1 cellular context compared by ENCODE assay signal in genomic region chr22:28741758-28742561, GRCh38.
TF ChIP-seq lines count a peak whose summit lies in the region.

Gene CHEK2, minus strand, starts transcription at chr22:28741820. Its CDS starts 7,099 bp downstream, at chr22:28734721.
Gene HSCB, plus strand, starts transcription at chr22:28742039. Its CDS starts 57 bp downstream, at chr22:28742096.

TF ChIP-seq in K562, 482 proteins besides CTCF, POLR2A, EP300 and RAD21 (continued from another document and continues in another):
- no peak for TF ChIP-seq ZBTB5 (IDR thresholded peaks at IDR 0.05)
- no peak for TF ChIP-seq MEIS2 (IDR thresholded peaks at IDR 0.05; ENCODE audit: partially characterized antibody)
- TF ChIP-seq KDM4B (IDR thresholded peaks at IDR 0.05; ENCODE audit: borderline replicate concordance in 2 of 2, low read depth in 1 of 2), result no peak; a peak in 1 of 4 replicates
- peak; percentile 96; the same call in 1 of the 2 replicates for TF ChIP-seq PHF21A (IDR thresholded peaks at IDR 0.05; ENCODE audit: borderline replicate concordance, low read depth)
- TF ChIP-seq HNRNPH1 (optimal IDR thresholded peaks at IDR 0.05; ENCODE audit: low read depth, low read length), result no peak
- TF ChIP-seq HNRNPL (IDR thresholded peaks at IDR 0.05; ENCODE audit: low read depth, low read length), result no peak
- no peak for TF ChIP-seq SMAD2 (IDR thresholded peaks at IDR 0.05; ENCODE audit: low read depth, low read length)
- TF ChIP-seq NCOA1 (IDR thresholded peaks at IDR 0.05; ENCODE audit: low read depth), result no peak
- TF ChIP-seq PHF8 (IDR thresholded peaks at IDR 0.05; ENCODE audit: borderline replicate concordance, low read length), result peak; percentile 83; the same call in 1 of the 2 replicates
- no peak for TF ChIP-seq CEBPB (tag; IDR thresholded peaks at IDR 0.05)
- TF ChIP-seq ZNF347 (CRISPR knock-in tag; IDR thresholded peaks at IDR 0.05; ENCODE audit: low read depth), result no peak
- no peak for TF ChIP-seq BRF1 (IDR thresholded peaks at IDR 0.05; ENCODE audit: borderline replicate concordance, extremely low read depth, insufficient read length)
- no peak for TF ChIP-seq FOXA3 (CRISPR knock-in tag; conservative IDR thresholded peaks at IDR 0.05 in 1 of 2, IDR thresholded peaks at IDR 0.05 in 1 of 2)
- no peak for TF ChIP-seq PRDM10 (IDR thresholded peaks at IDR 0.05; ENCODE audit: partially characterized antibody)
- TF ChIP-seq NCOA4 (IDR thresholded peaks at IDR 0.05; ENCODE audit: partially characterized antibody), result no peak
- no peak for TF ChIP-seq MXI1 (IDR thresholded peaks at IDR 0.05; ENCODE audit: low read depth, low read length)
- peak; percentile 90 for TF ChIP-seq PKNOX1 (IDR thresholded peaks at IDR 0.05)
- no peak for TF ChIP-seq TEAD2 (tag; IDR thresholded peaks at IDR 0.05)
- TF ChIP-seq CCAR2 (IDR thresholded peaks at IDR 0.05; ENCODE audit: low read depth, low read length), result no peak
- TF ChIP-seq ZSCAN29 (IDR thresholded peaks at IDR 0.05), result no peak
- TF ChIP-seq ZNF57 (CRISPR knock-in tag; IDR thresholded peaks at IDR 0.05), result no peak
- peak; percentile 47 to 62 for TF ChIP-seq NRF1 (conservative IDR thresholded peaks at IDR 0.05 in 1 of 2, IDR thresholded peaks at IDR 0.05 in 1 of 2)
- no peak for TF ChIP-seq SMARCB1 (IDR thresholded peaks at IDR 0.05; ENCODE audit: insufficient read length, low read depth)
- TF ChIP-seq ZNF197 (CRISPR knock-in tag; IDR thresholded peaks at IDR 0.05; ENCODE audit: low read depth), result 0 out of 2 replicates have a peak, but pooled peaks have one; percentile 60
- no peak for TF ChIP-seq HDAC3 (IDR thresholded peaks at IDR 0.05; ENCODE audit: borderline replicate concordance, partially characterized antibody)
- TF ChIP-seq RFX5 (IDR thresholded peaks at IDR 0.05; ENCODE audit: low read depth, low read length), result no peak
- TF ChIP-seq CBX5 (IDR thresholded peaks at IDR 0.05; ENCODE audit: borderline replicate concordance, low read depth), result no peak
- TF ChIP-seq MYC (IDR thresholded peaks at IDR 0.05; ENCODE audit: low read depth, low read length), result peak; percentile 87
- no peak for TF ChIP-seq MYC (CRISPR knock-in tag; IDR thresholded peaks at IDR 0.05; ENCODE audit: borderline replicate concordance, low read depth)
- TF ChIP-seq YY1 (IDR thresholded peaks at IDR 0.05; ENCODE audit: borderline replicate concordance in 1 of 3, control insufficient read depth in 1 of 3, extremely low read depth in 1 of 3, insufficient read depth in 3 of 3, insufficient read length in 1 of 3, insufficient replicate concordance in 2 of 3, low read depth in 1 of 3, low read length in 2 of 3), result peak in 1 of 3 experiments; percentile 43
- no peak for TF ChIP-seq RBM15 (IDR thresholded peaks at IDR 0.05; ENCODE audit: insufficient read depth, low read length)
- peak; percentile 65; the same call in 1 of the 2 replicates for TF ChIP-seq SREBF1 (IDR thresholded peaks at IDR 0.05; ENCODE audit: borderline replicate concordance, low read depth, low read length)
- no peak for TF ChIP-seq ZNF224 (CRISPR knock-in tag; IDR thresholded peaks at IDR 0.05)
- TF ChIP-seq PCBP1 (IDR thresholded peaks at IDR 0.05; ENCODE audit: low read depth, low read length, poor library complexity, severe bottlenecking), result no peak
- no peak for TF ChIP-seq POLR3A (IDR thresholded peaks at IDR 0.05; ENCODE audit: borderline replicate concordance, extremely low read depth, insufficient read depth, insufficient read length)
- TF ChIP-seq DPF2 (IDR thresholded peaks at IDR 0.05), result 0 out of 2 replicates have a peak, but pooled peaks have one; percentile 31
- TF ChIP-seq ZBTB1 (CRISPR knock-in tag; IDR thresholded peaks at IDR 0.05; ENCODE audit: borderline replicate concordance, low read depth), result 0 out of 2 replicates have a peak, but pooled peaks have one; percentile 28
- TF ChIP-seq NR2F6 (CRISPR knock-in tag; IDR thresholded peaks at IDR 0.05), result no peak
- TF ChIP-seq POLR2AphosphoS5 (IDR thresholded peaks at IDR 0.05; ENCODE audit: control insufficient read depth, insufficient read depth, low read depth, low read length), result peak; percentile 40
- TF ChIP-seq ZNF444 (CRISPR knock-in tag; IDR thresholded peaks at IDR 0.05), result no peak
- TF ChIP-seq ARID4B (CRISPR knock-in tag; IDR thresholded peaks at IDR 0.05), result no peak
- 0 out of 2 replicates have a peak, but pooled peaks have one; percentile 41 for TF ChIP-seq E2F1 (CRISPR knock-in tag; IDR thresholded peaks at IDR 0.05)
- 0 out of 2 replicates have a peak, but pooled peaks have one; percentile 26 for TF ChIP-seq ZKSCAN1 (IDR thresholded peaks at IDR 0.05; ENCODE audit: low read depth, low read length)
- no peak for TF ChIP-seq NFATC3 (IDR thresholded peaks at IDR 0.05)
- TF ChIP-seq SRF (CRISPR knock-in tag; IDR thresholded peaks at IDR 0.05), result no peak; a peak in 1 of 4 replicates
- no peak for TF ChIP-seq ERF (CRISPR knock-in tag; IDR thresholded peaks at IDR 0.05)
- no peak for TF ChIP-seq ZBTB26 (CRISPR knock-in tag; IDR thresholded peaks at IDR 0.05)
- TF ChIP-seq ASH1L (IDR thresholded peaks at IDR 0.05; ENCODE audit: borderline replicate concordance, low read depth, partially characterized antibody), result peak; percentile 92
- TF ChIP-seq REST (CRISPR knock-in tag; IDR thresholded peaks at IDR 0.05; ENCODE audit: low read depth), result no peak
- TF ChIP-seq ZNF766 (CRISPR knock-in tag; conservative IDR thresholded peaks at IDR 0.05), result peak; percentile 35
- TF ChIP-seq NFYB (IDR thresholded peaks at IDR 0.05; ENCODE audit: extremely low read depth, insufficient read length), result peak; percentile 91
- TF ChIP-seq CBFA2T3 (IDR thresholded peaks at IDR 0.05), result peak; percentile 30; the same call in 1 of the 2 replicates
